ENCODE assay signal across 1 cellular context in the genomic region with DNA sequence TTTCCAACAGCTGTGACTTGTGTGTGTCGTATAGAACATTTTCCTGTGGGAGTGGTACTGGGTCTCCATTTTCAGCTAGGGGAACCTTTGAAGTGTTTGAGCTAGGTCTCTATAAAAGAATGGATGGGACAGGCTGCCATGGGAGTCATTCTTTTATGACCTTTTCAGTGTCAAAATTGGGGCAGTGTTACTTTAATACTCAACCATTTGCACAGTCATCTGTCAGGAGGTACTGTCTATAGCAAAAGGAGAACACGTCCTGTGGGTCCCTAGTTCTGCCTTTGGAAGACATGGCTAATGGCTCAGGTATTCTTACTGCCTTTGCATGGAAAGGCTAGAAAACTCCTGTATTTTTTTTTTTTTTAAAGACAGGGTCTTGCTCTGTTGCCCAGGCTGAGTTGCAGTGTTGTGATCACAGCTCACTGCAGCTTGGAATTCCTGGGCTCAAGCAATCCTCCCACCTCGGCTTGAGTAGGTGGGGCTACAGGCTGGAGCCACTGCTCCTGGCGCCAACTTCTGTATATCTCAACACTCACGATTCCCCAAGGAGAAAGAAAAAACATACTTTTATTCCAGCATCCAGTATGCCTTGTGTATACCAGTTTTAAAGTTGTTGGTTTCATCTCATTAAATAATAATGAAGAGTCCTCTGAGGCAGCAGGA.
TF ChIP-seq lines count a peak whose summit lies in the region.

No MANE protein-coding gene starts in this region.

TF ChIP-seq in GM23338, 12 proteins besides CTCF, POLR2A, EP300 and RAD21 (continued from another document):
- TF ChIP-seq, protein P1, sequence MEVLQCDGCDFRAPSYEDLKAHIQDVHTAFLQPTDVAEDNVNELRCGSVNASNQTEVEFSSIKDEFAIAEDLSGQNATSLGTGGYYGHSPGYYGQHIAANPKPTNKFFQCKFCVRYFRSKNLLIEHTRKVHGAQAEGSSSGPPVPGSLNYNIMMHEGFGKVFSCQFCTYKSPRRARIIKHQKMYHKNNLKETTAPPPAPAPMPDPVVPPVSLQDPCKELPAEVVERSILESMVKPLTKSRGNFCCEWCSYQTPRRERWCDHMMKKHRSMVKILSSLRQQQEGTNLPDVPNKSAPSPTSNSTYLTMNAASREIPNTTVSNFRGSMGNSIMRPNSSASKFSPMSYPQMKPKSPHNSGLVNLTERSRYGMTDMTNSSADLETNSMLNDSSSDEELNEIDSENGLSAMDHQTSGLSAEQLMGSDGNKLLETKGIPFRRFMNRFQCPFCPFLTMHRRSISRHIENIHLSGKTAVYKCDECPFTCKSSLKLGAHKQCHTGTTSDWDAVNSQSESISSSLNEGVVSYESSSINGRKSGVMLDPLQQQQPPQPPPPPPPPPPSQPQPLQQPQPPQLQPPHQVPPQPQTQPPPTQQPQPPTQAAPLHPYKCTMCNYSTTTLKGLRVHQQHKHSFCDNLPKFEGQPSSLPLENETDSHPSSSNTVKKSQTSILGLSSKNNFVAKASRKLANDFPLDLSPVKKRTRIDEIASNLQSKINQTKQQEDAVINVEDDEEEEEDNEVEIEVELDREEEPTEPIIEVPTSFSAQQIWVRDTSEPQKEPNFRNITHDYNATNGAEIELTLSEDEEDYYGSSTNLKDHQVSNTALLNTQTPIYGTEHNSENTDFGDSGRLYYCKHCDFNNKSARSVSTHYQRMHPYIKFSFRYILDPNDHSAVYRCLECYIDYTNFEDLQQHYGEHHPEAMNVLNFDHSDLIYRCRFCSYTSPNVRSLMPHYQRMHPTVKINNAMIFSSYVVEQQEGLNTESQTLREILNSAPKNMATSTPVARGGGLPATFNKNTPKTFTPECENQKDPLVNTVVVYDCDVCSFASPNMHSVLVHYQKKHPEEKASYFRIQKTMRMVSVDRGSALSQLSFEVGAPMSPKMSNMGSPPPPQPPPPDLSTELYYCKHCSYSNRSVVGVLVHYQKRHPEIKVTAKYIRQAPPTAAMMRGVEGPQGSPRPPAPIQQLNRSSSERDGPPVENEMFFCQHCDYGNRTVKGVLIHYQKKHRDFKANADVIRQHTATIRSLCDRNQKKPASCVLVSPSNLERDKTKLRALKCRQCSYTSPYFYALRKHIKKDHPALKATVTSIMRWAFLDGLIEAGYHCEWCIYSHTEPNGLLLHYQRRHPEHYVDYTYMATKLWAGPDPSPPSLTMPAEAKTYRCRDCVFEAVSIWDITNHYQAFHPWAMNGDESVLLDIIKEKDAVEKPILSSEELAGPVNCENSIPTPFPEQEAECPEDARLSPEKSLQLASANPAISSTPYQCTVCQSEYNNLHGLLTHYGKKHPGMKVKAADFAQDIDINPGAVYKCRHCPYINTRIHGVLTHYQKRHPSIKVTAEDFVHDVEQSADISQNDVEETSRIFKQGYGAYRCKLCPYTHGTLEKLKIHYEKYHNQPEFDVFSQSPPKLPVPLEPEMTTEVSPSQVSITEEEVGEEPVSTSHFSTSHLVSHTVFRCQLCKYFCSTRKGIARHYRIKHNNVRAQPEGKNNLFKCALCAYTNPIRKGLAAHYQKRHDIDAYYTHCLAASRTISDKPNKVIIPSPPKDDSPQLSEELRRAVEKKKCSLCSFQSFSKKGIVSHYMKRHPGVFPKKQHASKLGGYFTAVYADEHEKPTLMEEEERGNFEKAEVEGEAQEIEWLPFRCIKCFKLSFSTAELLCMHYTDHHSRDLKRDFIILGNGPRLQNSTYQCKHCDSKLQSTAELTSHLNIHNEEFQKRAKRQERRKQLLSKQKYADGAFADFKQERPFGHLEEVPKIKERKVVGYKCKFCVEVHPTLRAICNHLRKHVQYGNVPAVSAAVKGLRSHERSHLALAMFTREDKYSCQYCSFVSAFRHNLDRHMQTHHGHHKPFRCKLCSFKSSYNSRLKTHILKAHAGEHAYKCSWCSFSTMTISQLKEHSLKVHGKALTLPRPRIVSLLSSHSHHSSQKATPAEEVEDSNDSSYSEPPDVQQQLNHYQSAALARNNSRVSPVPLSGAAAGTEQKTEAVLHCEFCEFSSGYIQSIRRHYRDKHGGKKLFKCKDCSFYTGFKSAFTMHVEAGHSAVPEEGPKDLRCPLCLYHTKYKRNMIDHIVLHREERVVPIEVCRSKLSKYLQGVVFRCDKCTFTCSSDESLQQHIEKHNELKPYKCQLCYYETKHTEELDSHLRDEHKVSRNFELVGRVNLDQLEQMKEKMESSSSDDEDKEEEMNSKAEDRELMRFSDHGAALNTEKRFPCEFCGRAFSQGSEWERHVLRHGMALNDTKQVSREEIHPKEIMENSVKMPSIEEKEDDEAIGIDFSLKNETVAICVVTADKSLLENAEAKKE (CRISPR knock-in tag; IDR thresholded peaks at IDR 0.05), result no peak
TF ChIP-seq in GM23338: peak in this region for 0.
